Comparison of ENCODE assay signal across 18 cellular contexts in the genomic region with DNA sequence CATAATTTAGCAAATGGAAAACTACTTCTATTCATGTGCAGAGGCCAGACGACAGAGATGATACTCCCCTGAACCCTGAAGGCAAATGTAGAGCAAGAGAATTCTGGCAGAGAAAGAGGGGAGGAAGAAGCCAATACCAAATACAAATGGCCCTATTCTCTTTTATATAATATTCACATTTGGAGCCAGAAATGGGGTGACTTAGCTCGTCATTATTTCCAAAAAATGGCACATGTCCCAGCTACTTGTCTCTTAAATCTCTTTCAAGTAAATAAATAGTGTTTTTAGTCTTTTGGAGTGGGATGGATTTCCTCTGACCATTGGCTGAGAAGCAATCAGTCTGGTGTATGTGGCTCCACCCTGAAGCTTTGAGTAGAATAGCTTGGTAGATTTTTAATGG.
DNase-seq lines count a peak whose midpoint lies in the region; TF ChIP-seq lines count a peak whose summit lies in the region.
"Had no signal": no experiment of that assay in that cellular context is flagged by ENCODE, and none has a peak within 500 bp of the region (broad histone marks: within the 10 kb centered on the region; RNA-seq: fewer than 3 reads in every experiment).

No MANE protein-coding gene starts in this region.

- H3K27me3 ChIP-seq in WERI-Rb-1 (ENCODE audit: insufficient read depth, low read depth, severe bottlenecking): no peaks in the 10 kb centered on the region
- H3K27me3 ChIP-seq: BLaER1 had no signal

- no peaks in the 10 kb centered on the region for H3K9me3 ChIP-seq in WERI-Rb-1 (ENCODE audit: severe bottlenecking)
- H3K9me3 ChIP-seq: A549, BLaER1 had no signal

- TF ChIP-seq CTCF in WERI-Rb-1 (IDR thresholded peaks at IDR 0.05; ENCODE audit: low read depth, low read length): no peak

- DNase-seq in Ammon's horn (ENCODE audit: low spot score) (peak; percentile 35), cerebellar cortex (ENCODE audit: low spot score) (peak; percentile 23), globus pallidus (ENCODE audit: low spot score) (peak; percentile 70), pons (ENCODE audit: low spot score) (peak; percentile 79), amniotic stem cell (lab: John Stamatoyannopoulos, UW) (no peak), WERI-Rb-1 (no peak)
- no peak for DNase-seq in effector CD4-positive, alpha-beta T cell
- DNase-seq in activated CD4-positive, alpha-beta T cell treated with anti-CD3 and anti-CD28 coated beads for 1 hour: no peak
- DNase-seq: AML-193; CD4-positive, alpha-beta memory T cell; DMS153; DMS79; GF-D8; HCEC 1CT had no signal

- no peak overlapping the region for H3K4me3 ChIP-seq in WERI-Rb-1 (ENCODE audit: low read depth, low read length)
- H3K4me3 ChIP-seq: A549, BLaER1, GM23338 had no signal

- no peak overlapping the region for H3K27ac ChIP-seq in WERI-Rb-1
- H3K27ac ChIP-seq: 22Rv1, A549, BLaER1 had no signal

- H3K36me3 ChIP-seq in WERI-Rb-1: no peaks in the 10 kb centered on the region
- H3K36me3 ChIP-seq: BLaER1 had no signal

Comparison
In these comparisons a context has a peak if more than half of its experiments do, and no peak if none do; other contexts are left out.
1. DNase-seq: peak in Ammon's horn (single experiment), cerebellar cortex (single experiment), globus pallidus (single experiment) and pons (single experiment); none in effector CD4-positive, alpha-beta T cell (single experiment), activated CD4-positive, alpha-beta T cell treated with anti-CD3 and anti-CD28 coated beads for 1 hour (single experiment), amniotic stem cell (single experiment) and WERI-Rb-1 (single experiment).